18 cellular contexts compared by ENCODE assay signal in genomic region chr5:173550641-173551040, GRCh38.
A peak's percentile ranks its signal among the peaks of the same experiment; 100 is the strongest.
DNase-seq lines count a peak whose midpoint lies in the region; ATAC-seq and TF ChIP-seq lines count a peak whose summit lies in the region.
"Had no signal": no experiment of that assay in that cellular context is flagged by ENCODE, and none has a peak within 500 bp of the region (broad histone marks: within the 10 kb centered on the region; RNA-seq: fewer than 3 reads in every experiment).

No MANE protein-coding gene starts in this region.

- H3K4me1 Mint-ChIP-seq in neural progenitor cell, result peaks cover 13% of the 10 kb centered on the region
- H3K4me1 Mint-ChIP-seq: B cell had no signal

- H3K27me3 ChIP-seq in neural progenitor cell (no peaks in the 10 kb centered on the region), thyroid gland (no peaks in the 10 kb centered on the region)
- H3K27me3 ChIP-seq: BLaER1 treated with 17β-estradiol and CSF1 and Interleukin-3, amounts not matched to agents 10 nM and 100 nM had no signal

- H3K9ac ChIP-seq in neural progenitor cell, result no peak overlapping the region
- H3K9ac ChIP-seq: BLaER1 treated with 17β-estradiol and CSF1 and Interleukin-3, amounts not matched to agents 10 nM and 100 nM had no signal

- no peaks in the 10 kb centered on the region for H3K36me3 ChIP-seq in neural progenitor cell
- H3K36me3 ChIP-seq in thyroid gland, result no peaks in the 10 kb centered on the region
- H3K36me3 ChIP-seq: BLaER1 treated with 17β-estradiol and CSF1 and Interleukin-3, amounts not matched to agents 10 nM and 100 nM had no signal

- H3K27me3 Mint-ChIP-seq in neural progenitor cell (ENCODE audit: insufficient read depth, low read depth), result peaks cover 4% of the 10 kb centered on the region

- peaks cover 16% of the 10 kb centered on the region for H3K4me1 ChIP-seq in neural progenitor cell
- H3K4me1 ChIP-seq in thyroid gland, result no peaks in the 10 kb centered on the region
- H3K4me1 ChIP-seq: A549 had no signal

- H3K27ac Mint-ChIP-seq in neural progenitor cell, result no peak overlapping the region
- H3K27ac Mint-ChIP-seq: B cell; CD4-positive, alpha-beta T cell; CD8-positive, alpha-beta T cell had no signal

- H3F3A ChIP-seq in neural progenitor cell (ENCODE audit: low read depth), result peaks cover 14% of the 10 kb centered on the region

- no peak overlapping the region for H3K4me3 ChIP-seq in coronary artery
- H3K4me3 ChIP-seq in neural progenitor cell, result no peak overlapping the region
- H3K4me3 ChIP-seq in thyroid gland (replicated peaks in 1 of 3), result no peak overlapping the region
- H3K4me3 ChIP-seq: A549; BLaER1 treated with 17β-estradiol and CSF1 and Interleukin-3, amounts not matched to agents 10 nM and 100 nM had no signal

- H2AFZ ChIP-seq in neural progenitor cell (replicated peaks), result peak overlapping the region; percentile 73

- intact Hi-C loops in thyroid gland (cut with DNase I), result no loop called here

- DNase-seq in coronary artery (ENCODE audit: low spot score) (peak; percentile 56), neural progenitor cell (ENCODE audit: low spot score) (no peak), thyroid gland (peak; percentile 13 to 23), KBM-7 (no peak), NCI-H2029 (lab: John Stamatoyannopoulos, UW) (no peak)
- DNase-seq: AML-193; Caco-2; Calu3; CD4-positive, alpha-beta T cell; CD8-positive, alpha-beta T cell; DMS79 treated with DMSO at 0.1 percent for 48 hours; GF-D8 had no signal

- TF ChIP-seq CTCF in coronary artery (IDR thresholded peaks at IDR 0.05), result no peak
- TF ChIP-seq CTCF in neural progenitor cell (IDR thresholded peaks at IDR 0.05), result no peak
- no peak for TF ChIP-seq CTCF in thyroid gland (IDR thresholded peaks at IDR 0.05)

- ATAC-seq in HG02798 (IDR thresholded peaks at IDR 0.05; ENCODE audit: poor library complexity, unreplicated experiment), result no peak
- ATAC-seq: A549; CD8-positive, alpha-beta T cell had no signal

- no peaks in the 10 kb centered on the region for H3K9me3 Mint-ChIP-seq in neural progenitor cell
- H3K9me3 Mint-ChIP-seq: CD4-positive, alpha-beta T cell; CD8-positive, alpha-beta T cell had no signal

- no peaks in the 10 kb centered on the region for H3K36me3 Mint-ChIP-seq in neural progenitor cell
- H3K36me3 Mint-ChIP-seq: CD8-positive, alpha-beta T cell had no signal

- H3K27ac ChIP-seq in coronary artery (no peak overlapping the region), neural progenitor cell (no peak overlapping the region), thyroid gland (no peak overlapping the region)
- H3K27ac ChIP-seq: 22Rv1; A549; BLaER1 treated with 17β-estradiol and CSF1 and Interleukin-3, amounts not matched to agents 10 nM and 100 nM; C4-2B had no signal

- no peaks in the 10 kb centered on the region for H4K20me1 ChIP-seq in neural progenitor cell (ENCODE audit: low read depth)

- H3K4me3 Mint-ChIP-seq in neural progenitor cell, result no peak overlapping the region
- H3K4me3 Mint-ChIP-seq: B cell; CD4-positive, alpha-beta T cell; CD8-positive, alpha-beta T cell had no signal

- no peak overlapping the region for H3K4me2 ChIP-seq in neural progenitor cell
- H3K4me2 ChIP-seq: A549; BLaER1 treated with 17β-estradiol and CSF1 and Interleukin-3, amounts not matched to agents 10 nM and 100 nM had no signal

- in situ Hi-C loops in KBM-7 (cut with MboI; ENCODE audit: low pct_unique_long_range_greater_than_20kb, low sequenced_read_pairs), result no loop called here

- TF ChIP-seq POLR2A in thyroid gland (IDR thresholded peaks at IDR 0.05), result no peak

- no peaks in the 10 kb centered on the region for H3K79me2 ChIP-seq in neural progenitor cell (ENCODE audit: low read depth)

- 52 to 54% methylated on average over 3 to 6 of the region's 6 CpGs for WGBS in thyroid gland, 2 donors

- no peaks in the 10 kb centered on the region for H3K9me3 ChIP-seq in neural progenitor cell (ENCODE audit: low read depth)
- no peaks in the 10 kb centered on the region for H3K9me3 ChIP-seq in thyroid gland
- H3K9me3 ChIP-seq: A549; BLaER1 treated with 17β-estradiol and CSF1 and Interleukin-3, amounts not matched to agents 10 nM and 100 nM; Caco-2 had no signal

Comparison
In these comparisons a context has a peak if more than half of its experiments do, and no peak if none do; other contexts are left out.
1. DNase-seq: peak in coronary artery (single experiment) and thyroid gland (2 of 2); none in neural progenitor cell (single experiment), KBM-7 (single experiment) and NCI-H2029 (single experiment).